Comparison of ENCODE assay signal across 9 cellular contexts in genomic region chr10:8183241-8183704, GRCh38.
A peak's percentile ranks its signal among the peaks of the same experiment; 100 is the strongest.
DNase-seq lines count a peak whose midpoint lies in the region; ATAC-seq and TF ChIP-seq lines count a peak whose summit lies in the region.
"Had no signal": no experiment of that assay in that cellular context is flagged by ENCODE, and none has a peak within 500 bp of the region (broad histone marks: within the 10 kb centered on the region; RNA-seq: fewer than 3 reads in every experiment).

No MANE protein-coding gene starts in this region.

- H3K4me3 Mint-ChIP-seq in natural killer cell (peak overlapping the region; percentile 18), Caco-2 (ENCODE audit: unreplicated experiment) (no peak overlapping the region)
- no peak overlapping the region for H3K4me3 Mint-ChIP-seq in activated T-helper 2 cell treated with anti-CD3 and anti-CD28 coated beads, Interferon-gamma antibody, Interleukin-2, Interleukin-4, amounts not matched to agents 10 μg/mL and 5 μg/mL and 100 μg/mL, durations not matched to agents 14 hours and 24 hours and 36 hours (ENCODE audit: low read depth)
- H3K4me3 Mint-ChIP-seq: neural crest cell had no signal

- no peaks in the 10 kb centered on the region for H3K36me3 ChIP-seq in Caco-2 (ENCODE audit: control insufficient read depth, insufficient read depth, low read length)

- H3K36me3 Mint-ChIP-seq in natural killer cell (no peaks in the 10 kb centered on the region), Caco-2 (ENCODE audit: insufficient read depth, unreplicated experiment) (no peaks in the 10 kb centered on the region)
- H3K36me3 Mint-ChIP-seq in activated T-helper 2 cell treated with anti-CD3 and anti-CD28 coated beads, Interferon-gamma antibody, Interleukin-2, Interleukin-4, amounts not matched to agents 10 μg/mL and 5 μg/mL and 100 μg/mL, durations not matched to agents 14 hours and 24 hours and 36 hours (ENCODE audit: low read depth) = peaks cover 2% of the 10 kb centered on the region

- H3K4me1 ChIP-seq in Caco-2 = no peaks in the 10 kb centered on the region

- intact Hi-C loops in natural killer cell (cut with micrococcal nuclease) (loop anchor here (1.0 to 5.0 kb wide), 3 partner anchors 126 to 289 kb away; no protein-coding TSS in a partner anchor), Caco-2 (cut with micrococcal nuclease; ENCODE audit: unreplicated experiment) (loop anchor here (5.0 kb wide), 1 partner anchor 46 kb away; no protein-coding TSS in a partner anchor)
- intact Hi-C loops in activated T-helper 2 cell treated with anti-CD3 and anti-CD28 coated beads, Interferon-gamma antibody, Interleukin-2, Interleukin-4, amounts not matched to agents 10 μg/mL and 5 μg/mL and 100 μg/mL, durations not matched to agents 14 hours and 24 hours and 36 hours (cut with micrococcal nuclease) = loop anchor here (5.0 kb wide), 2 partner anchors 44 to 51 kb away; no protein-coding TSS in a partner anchor

- peak; percentile 22 for DNase-seq in activated T-cell treated with anti-CD3 and anti-CD28 coated beads, Interleukin-2, amount 50 U/mL, for 1 hour
- DNase-seq in natural killer cell = no peak
- no peak for DNase-seq in activated T-helper 2 cell treated with anti-CD3 and anti-CD28 coated beads, Interferon-gamma antibody, Interleukin-2, Interleukin-4, amounts not matched to agents 10 μg/mL and 5 μg/mL and 100 μg/mL, durations not matched to agents 14 hours and 24 hours and 36 hours (ENCODE audit: low spot score)
- no peak for DNase-seq in Caco-2
- no peak for DNase-seq in D341Med (ENCODE audit: low spot score)

- BruUV-seq in Caco-2 (replicated peaks; lab: Mats Ljungman, UMichigan) = no TSS peak

- TF ChIP-seq CTCF in natural killer cell (IDR thresholded peaks at IDR 0.05) (no peak), Caco-2 (IDR thresholded peaks at IDR 0.05; ENCODE audit: insufficient read depth in 1 of 2, low read depth in 1 of 2, low read length in 1 of 2, severe bottlenecking in 1 of 2, unreplicated experiment in 1 of 2) (no peak)

- CTCF ChIA-PET in Caco-2 (lab: Charles Lee) = interaction anchor here (0.7 kb wide), 1 partner anchor 44 kb away, joined by 3 read pairs; no protein-coding TSS in a partner anchor

- H3K27me3 Mint-ChIP-seq in natural killer cell (ENCODE audit: low read depth in 2 of 2) (peaks cover 4 to 23% of the 10 kb centered on the region in 2 donors), Caco-2 (ENCODE audit: insufficient read depth, unreplicated experiment) (no peaks in the 10 kb centered on the region)
- no peaks in the 10 kb centered on the region for H3K27me3 Mint-ChIP-seq in activated T-helper 2 cell treated with anti-CD3 and anti-CD28 coated beads, Interferon-gamma antibody, Interleukin-2, Interleukin-4, amounts not matched to agents 10 μg/mL and 5 μg/mL and 100 μg/mL, durations not matched to agents 14 hours and 24 hours and 36 hours (ENCODE audit: low read depth)

- H3K4me3 ChIP-seq in Caco-2 (ENCODE audit: low read depth, low read length) = no peak overlapping the region

- no peaks in the 10 kb centered on the region for H3K9me3 Mint-ChIP-seq in natural killer cell
- H3K9me3 Mint-ChIP-seq in activated T-helper 2 cell treated with anti-CD3 and anti-CD28 coated beads, Interferon-gamma antibody, Interleukin-2, Interleukin-4, amounts not matched to agents 10 μg/mL and 5 μg/mL and 100 μg/mL, durations not matched to agents 14 hours and 24 hours and 36 hours = peaks cover 8% of the 10 kb centered on the region
- peaks cover 8% of the 10 kb centered on the region for H3K9me3 Mint-ChIP-seq in Caco-2 (ENCODE audit: unreplicated experiment)

- no peaks in the 10 kb centered on the region for H3K27me3 ChIP-seq in Caco-2 (replicated peaks; ENCODE audit: control insufficient read depth, insufficient read depth, low read length)

- peaks cover 21 to 29% of the 10 kb centered on the region in 2 donors for H3K4me1 Mint-ChIP-seq in natural killer cell
- H3K4me1 Mint-ChIP-seq in activated T-helper 2 cell treated with anti-CD3 and anti-CD28 coated beads, Interferon-gamma antibody, Interleukin-2, Interleukin-4, amounts not matched to agents 10 μg/mL and 5 μg/mL and 100 μg/mL, durations not matched to agents 14 hours and 24 hours and 36 hours (ENCODE audit: low read depth) = peaks cover 15% of the 10 kb centered on the region
- peaks cover 6% of the 10 kb centered on the region for H3K4me1 Mint-ChIP-seq in Caco-2 (ENCODE audit: low read depth, unreplicated experiment)

- H3K9me3 ChIP-seq in Caco-2 = no peaks in the 10 kb centered on the region

- peak overlapping the region; percentile 83 to 89 for H3K27ac Mint-ChIP-seq in natural killer cell
- no peak overlapping the region for H3K27ac Mint-ChIP-seq in activated T-helper 2 cell treated with anti-CD3 and anti-CD28 coated beads, Interferon-gamma antibody, Interleukin-2, Interleukin-4, amounts not matched to agents 10 μg/mL and 5 μg/mL and 100 μg/mL, durations not matched to agents 14 hours and 24 hours and 36 hours
- no peak overlapping the region for H3K27ac Mint-ChIP-seq in Caco-2 (ENCODE audit: unreplicated experiment)

- POLR2A ChIA-PET in Caco-2 (lab: Charles Lee) = interaction anchor here (0.6 kb wide), 1 partner anchor 82 kb away, joined by 3 read pairs; no protein-coding TSS in a partner anchor

- peak; percentile 57 for ATAC-seq in GM19324 (IDR thresholded peaks at IDR 0.05; ENCODE audit: low FRiP score, unreplicated experiment)
- peak; percentile 77 for ATAC-seq in HG03469 (IDR thresholded peaks at IDR 0.05; ENCODE audit: unreplicated experiment)
- ATAC-seq in natural killer cell = peak; percentile 92 to 96 (median 95)
- ATAC-seq in GM18520 (IDR thresholded peaks at IDR 0.05; ENCODE audit: unreplicated experiment) = no peak

Comparison
In these comparisons a context has a peak if more than half of its experiments do, and no peak if none do; other contexts are left out.
1. H3K27ac Mint-ChIP-seq: peak in natural killer cell (2 of 2); none in activated T-helper 2 cell treated with anti-CD3 and anti-CD28 coated beads, Interferon-gamma antibody, Interleukin-2, Interleukin-4, amounts not matched to agents 10 μg/mL and 5 μg/mL and 100 μg/mL, durations not matched to agents 14 hours and 24 hours and 36 hours (single experiment) and Caco-2 (single experiment).